2 cellular contexts compared by ENCODE assay signal in genomic region chr15:74040115-74040850, GRCh38.
TF ChIP-seq lines count a peak whose summit lies in the region.

No MANE protein-coding gene starts in this region.

TF ChIP-seq in liver, 16 proteins besides CTCF, POLR2A, EP300 and RAD21:
- no peak for TF ChIP-seq EGR1 (IDR thresholded peaks at IDR 0.05; ENCODE audit: low read depth in 2 of 2)
- peak; percentile 12 for TF ChIP-seq NR2F2 (IDR thresholded peaks at IDR 0.05)

TF ChIP-seq in HepG2, 621 proteins besides CTCF, POLR2A, EP300 and RAD21:
- TF ChIP-seq ARID3A (IDR thresholded peaks at IDR 0.05; ENCODE audit: low read depth, low read length) (no peak), RBFOX2 (IDR thresholded peaks at IDR 0.05; ENCODE audit: low read depth, low read length) (no peak), ARNT (IDR thresholded peaks at IDR 0.05) (no peak), CBX5 (CRISPR knock-in tag; IDR thresholded peaks at IDR 0.05; ENCODE audit: borderline replicate concordance) (no peak), EED (CRISPR knock-in tag; IDR thresholded peaks at IDR 0.05) (no peak), ZSCAN22 (CRISPR knock-in tag; IDR thresholded peaks at IDR 0.05) (no peak), ZNF280B (CRISPR knock-in tag; IDR thresholded peaks at IDR 0.05; ENCODE audit: borderline replicate concordance) (no peak)
